In genomic region chr17:15384142-15384803, GRCh38 we compare ENCODE assay signal across 15 cellular contexts. TPM values are rescaled to one million over a fixed set of nuclear protein-coding genes. Genes with fewer than 3 reads are reported as not detected.
DNase-seq lines count a peak whose midpoint lies in the region; ATAC-seq and TF ChIP-seq lines count a peak whose summit lies in the region.
"Had no signal": no experiment of that assay in that cellular context is flagged by ENCODE, and none has a peak within 500 bp of the region (broad histone marks: within the 10 kb centered on the region; RNA-seq: fewer than 3 reads in every experiment).

No MANE protein-coding gene starts in this region.

- TF ChIP-seq POLR2A in adrenal gland (IDR thresholded peaks at IDR 0.05) = no peak

- H3K4me3 ChIP-seq in AG09309 (ENCODE audit: control insufficient read depth, low read depth, low read length) = peak overlapping the region; percentile 26
- peak overlapping the region in 1 of 4 donors; percentile 37 for H3K4me3 ChIP-seq in adrenal gland
- H3K4me3 ChIP-seq in left ventricle myocardium inferior = peak overlapping the region; percentile 43
- H3K4me3 ChIP-seq: prostate gland had no signal

- H3K27me3 ChIP-seq in adrenal gland = no peaks in the 10 kb centered on the region
- H3K27me3 ChIP-seq in left ventricle myocardium inferior (ENCODE audit: low read depth) = no peaks in the 10 kb centered on the region

- WGBS in adrenal gland, 4 donors = 42 to 53% (median 44%) methylated on average over 10 of the region's 10 CpGs

- H3K36me3 ChIP-seq in adrenal gland (replicated peaks in 1 of 2) (no peaks in the 10 kb centered on the region), left ventricle myocardium inferior (no peaks in the 10 kb centered on the region)
- H3K36me3 ChIP-seq: prostate gland had no signal

- no peaks in the 10 kb centered on the region for H3K9me3 Mint-ChIP-seq in glutamatergic neuron (ENCODE audit: unreplicated experiment)
- H3K9me3 Mint-ChIP-seq: activated naive CD8-positive, alpha-beta T cell treated with anti-CD3 and anti-CD28 coated beads, Interleukin-2, amount 10 ng/mL, durations not matched to agents 7 days and 5 days; stimulated activated naive CD8-positive, alpha-beta T cell treated with anti-CD3 and anti-CD28 coated beads, Interleukin-15, Interleukin-2, amounts not matched to agents 100 ng/mL and 50 ng/mL, for 24 hours had no signal

- H3K9me3 ChIP-seq in adrenal gland (replicated peaks in 1 of 3) (no peaks in the 10 kb centered on the region), left ventricle myocardium inferior (replicated peaks) (no peaks in the 10 kb centered on the region)
- H3K9me3 ChIP-seq: prostate gland had no signal

- H3K4me1 ChIP-seq in adrenal gland (replicated peaks in 1 of 2) (peaks cover 6 to 7% of the 10 kb centered on the region in 2 donors), left ventricle myocardium inferior (peaks cover 11% of the 10 kb centered on the region)
- H3K4me1 ChIP-seq: prostate gland had no signal

- no peak for DNase-seq in AG09309 (ENCODE audit: low read depth)
- peak; percentile 42 to 73 (median 54) for DNase-seq in adrenal gland
- DNase-seq in left ventricle myocardium inferior = peak; percentile 71
- DNase-seq in pons (ENCODE audit: low spot score) = peak; percentile 75
- no peak for DNase-seq in glutamatergic neuron
- no peak for DNase-seq in AML-193 (lab: John Stamatoyannopoulos, UW)
- no peak for DNase-seq in COLO829 (ENCODE audit: low spot score)
- DNase-seq: activated CD4-positive, CD25-positive, alpha-beta regulatory T cell; activated naive CD8-positive, alpha-beta T cell treated with anti-CD3 and anti-CD28 coated beads, Interleukin-2, amount 10 ng/mL, durations not matched to agents 7 days and 5 days; NCI-H774 had no signal

- H3K27me3 Mint-ChIP-seq in glutamatergic neuron (ENCODE audit: unreplicated experiment) = no peaks in the 10 kb centered on the region

- ATAC-seq in HG03025 (IDR thresholded peaks at IDR 0.05; ENCODE audit: low FRiP score, unreplicated experiment) = no peak

- TF ChIP-seq CTCF in AG09309 (IDR thresholded peaks at IDR 0.05; ENCODE audit: control insufficient read depth, insufficient read depth, low read depth, low read length, missing control alignments) (no peak), adrenal gland (IDR thresholded peaks at IDR 0.05) (no peak), left ventricle myocardium inferior (IDR thresholded peaks at IDR 0.05; ENCODE audit: borderline replicate concordance) (no peak), glutamatergic neuron (IDR thresholded peaks at IDR 0.05; ENCODE audit: partially characterized antibody, unreplicated experiment) (no peak)

- no peak overlapping the region for H3K27ac Mint-ChIP-seq in glutamatergic neuron (ENCODE audit: unreplicated experiment)
- H3K27ac Mint-ChIP-seq: activated naive CD8-positive, alpha-beta T cell treated with anti-CD3 and anti-CD28 coated beads, Interleukin-2, amount 10 ng/mL, durations not matched to agents 7 days and 5 days; stimulated activated naive CD8-positive, alpha-beta T cell treated with anti-CD3 and anti-CD28 coated beads, Interleukin-15, Interleukin-2, amounts not matched to agents 100 ng/mL and 50 ng/mL, for 24 hours had no signal

- no peaks in the 10 kb centered on the region for H3K36me3 Mint-ChIP-seq in glutamatergic neuron (ENCODE audit: unreplicated experiment)
- H3K36me3 Mint-ChIP-seq: activated naive CD8-positive, alpha-beta T cell treated with anti-CD3 and anti-CD28 coated beads, Interleukin-2, amount 10 ng/mL, durations not matched to agents 7 days and 5 days had no signal

- H3K4me3 Mint-ChIP-seq in glutamatergic neuron (ENCODE audit: unreplicated experiment) = no peak overlapping the region
- H3K4me3 Mint-ChIP-seq: activated naive CD8-positive, alpha-beta T cell treated with anti-CD3 and anti-CD28 coated beads, Interleukin-2, amount 10 ng/mL, durations not matched to agents 7 days and 5 days; stimulated activated naive CD8-positive, alpha-beta T cell treated with anti-CD3 and anti-CD28 coated beads, Interleukin-15, Interleukin-2, amounts not matched to agents 100 ng/mL and 50 ng/mL, for 24 hours had no signal

- intact Hi-C loops in adrenal gland (cut with DNase I) = no loop called here
- intact Hi-C loops in left ventricle myocardium inferior (cut with micrococcal nuclease) = no loop called here

- no peaks in the 10 kb centered on the region for H3K4me1 Mint-ChIP-seq in glutamatergic neuron (ENCODE audit: low read depth, unreplicated experiment)
- H3K4me1 Mint-ChIP-seq: activated naive CD8-positive, alpha-beta T cell treated with anti-CD3 and anti-CD28 coated beads, Interleukin-2, amount 10 ng/mL, durations not matched to agents 7 days and 5 days had no signal

- H3K27ac ChIP-seq in adrenal gland = peak overlapping the region in 2 of 5 donors; percentile 67 to 73
- H3K27ac ChIP-seq in left ventricle myocardium inferior (replicated peaks) = peak overlapping the region; percentile 77
- H3K27ac ChIP-seq: C4-2B, prostate gland had no signal

RNA-seq across cellular contexts. Expression of gene TEKT3, which starts 42.9 kb away (rescaled TPM):
- total RNA-seq in adrenal gland = 1 to 10 TPM in 3 of 8 donors, under 1 TPM in 3, not detected in 2; 0.39 to 5.5 (median 1.1) TPM
- 1 to 10 TPM; 1.2 to 2.1 (median 1.7) TPM for polyA plus RNA-seq in adrenal gland
- 0.49 TPM for total RNA-seq in left ventricle myocardium inferior
- 0.54 TPM for total RNA-seq in glutamatergic neuron (ENCODE audit: unreplicated experiment)
- total RNA-seq: activated naive CD8-positive, alpha-beta T cell treated with anti-CD3 and anti-CD28 coated beads, Interleukin-2, amount 10 ng/mL, durations not matched to agents 7 days and 5 days; glomerular endothelial cell had no signal

Comparison
In these comparisons a context has a peak if more than half of its experiments do, and no peak if none do; other contexts are left out.
1. DNase-seq: peak in adrenal gland (7 of 7), left ventricle myocardium inferior (single experiment) and pons (single experiment); none in AG09309 (single experiment), glutamatergic neuron (single experiment), AML-193 (0 of 2) and COLO829 (single experiment).